In the genomic region with DNA sequence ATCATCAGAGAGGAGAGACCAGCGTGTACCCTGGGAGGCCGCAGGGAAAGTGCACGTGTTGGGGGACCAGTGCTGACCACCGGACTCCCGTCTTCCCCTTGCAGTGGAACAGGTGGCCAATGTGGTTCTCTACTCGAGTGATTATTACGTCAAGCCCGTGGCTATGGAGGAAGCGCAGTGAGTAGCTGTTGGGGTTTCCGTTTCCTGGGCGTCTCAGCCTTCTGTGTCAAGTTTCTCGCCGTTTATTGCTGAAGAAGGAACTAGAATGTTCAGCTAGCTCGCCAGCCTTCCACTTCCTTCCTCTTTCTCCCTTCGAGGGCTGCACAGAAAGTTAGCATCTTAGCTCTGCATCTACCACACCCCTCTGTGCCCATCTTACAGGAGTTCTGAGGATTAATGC, we compare ENCODE assay signal across 9 cellular contexts. TPM values are rescaled to one million over a fixed set of nuclear protein-coding genes. Genes with fewer than 3 reads are reported as not detected.
DNase-seq lines count a peak whose midpoint lies in the region; ATAC-seq lines count a peak whose summit lies in the region.
"Had no signal": no experiment of that assay in that cellular context is flagged by ENCODE, and none has a peak within 500 bp of the region (broad histone marks: within the 10 kb centered on the region; RNA-seq: fewer than 3 reads in every experiment).

No MANE protein-coding gene starts in this region.

- no peaks in the 10 kb centered on the region for H3K27me3 ChIP-seq in naive thymus-derived CD4-positive, alpha-beta T cell (ENCODE audit: control insufficient read depth in 2 of 2, insufficient read depth in 2 of 2, low read length in 2 of 2)
- no peaks in the 10 kb centered on the region for H3K27me3 ChIP-seq in thymus (ENCODE audit: control insufficient read depth, insufficient read depth)

- DNase-seq in SK-N-MC (ENCODE audit: low read depth, low spot score) (no peak), D341Med (ENCODE audit: low spot score) (no peak), NCI-H2227 (lab: John Stamatoyannopoulos, UW; ENCODE audit: unreplicated experiment) (no peak)
- DNase-seq in activated naive CD4-positive, alpha-beta T cell treated with anti-CD3 and anti-CD28 coated beads, Interleukin-2, amount 10 ng/mL, durations not matched to agents 7 days and 5 days = peak; percentile 87
- peak; percentile 45 to 89 (median 83) for DNase-seq in naive thymus-derived CD4-positive, alpha-beta T cell

- H3K9me3 Mint-ChIP-seq in activated naive CD4-positive, alpha-beta T cell treated with anti-CD3 and anti-CD28 coated beads, Interleukin-2, amount 10 ng/mL, durations not matched to agents 7 days and 5 days = peaks cover 5% of the 10 kb centered on the region
- peaks cover 0 to 6% (median 0%) of the 10 kb centered on the region in 11 donors for H3K9me3 Mint-ChIP-seq in naive thymus-derived CD4-positive, alpha-beta T cell

- H3K4me1 ChIP-seq in naive thymus-derived CD4-positive, alpha-beta T cell (ENCODE audit: control insufficient read depth in 2 of 2, insufficient read depth in 2 of 2, low read length in 2 of 2) = peaks cover 46 to 58% of the 10 kb centered on the region in 2 donors
- H3K4me1 ChIP-seq in thymus (ENCODE audit: control insufficient read depth, insufficient read depth, low read length) = peaks cover 4% of the 10 kb centered on the region

- peak overlapping the region; percentile 98 for H3K27ac Mint-ChIP-seq in activated naive CD4-positive, alpha-beta T cell treated with anti-CD3 and anti-CD28 coated beads, Interleukin-2, amount 10 ng/mL, durations not matched to agents 7 days and 5 days
- H3K27ac Mint-ChIP-seq in naive thymus-derived CD4-positive, alpha-beta T cell = peak overlapping the region; percentile 94 to 99 (median 98)

- intact Hi-C loops in naive thymus-derived CD4-positive, alpha-beta T cell (cut with micrococcal nuclease) = loop anchor here (1.0 to 5.0 kb wide), 7 partner anchors 23 to 781 kb away; partner anchors contain the start of genes ATG16L1 (in 1 of the 2), DGKD (in 1 of the 2), EIF4E2 (in 1 of the 2) and TIGD1 (in 1 of the 2)

- H3K4me1 Mint-ChIP-seq in activated naive CD4-positive, alpha-beta T cell treated with anti-CD3 and anti-CD28 coated beads, Interleukin-2, amount 10 ng/mL, durations not matched to agents 7 days and 5 days = peaks cover 58% of the 10 kb centered on the region
- peaks cover 33 to 64% (median 51%) of the 10 kb centered on the region in 7 donors for H3K4me1 Mint-ChIP-seq in naive thymus-derived CD4-positive, alpha-beta T cell

- H3K36me3 ChIP-seq in SK-N-MC (ENCODE audit: insufficient read depth, low read length) (no peaks in the 10 kb centered on the region), thymus (ENCODE audit: control insufficient read depth, insufficient read depth) (no peaks in the 10 kb centered on the region)
- H3K36me3 ChIP-seq in naive thymus-derived CD4-positive, alpha-beta T cell (ENCODE audit: control insufficient read depth in 2 of 3, insufficient read depth in 3 of 3, low read length in 3 of 3) = no peaks in the 10 kb centered on the region

- H3K4me3 ChIP-seq in SK-N-MC (no peak overlapping the region), thymus (ENCODE audit: low read length) (peak overlapping the region; percentile 29)
- H3K4me3 ChIP-seq in naive thymus-derived CD4-positive, alpha-beta T cell (ENCODE audit: low read length) = peak overlapping the region; percentile 17

- peaks cover 19% of the 10 kb centered on the region for H3K27me3 Mint-ChIP-seq in activated naive CD4-positive, alpha-beta T cell treated with anti-CD3 and anti-CD28 coated beads, Interleukin-2, amount 10 ng/mL, durations not matched to agents 7 days and 5 days
- H3K27me3 Mint-ChIP-seq in naive thymus-derived CD4-positive, alpha-beta T cell = peaks cover 0 to 2% (median 0%) of the 10 kb centered on the region in 5 donors

- H3K9me3 ChIP-seq in SK-N-MC (ENCODE audit: low read depth, low read length) (no peaks in the 10 kb centered on the region), thymus (ENCODE audit: control insufficient read depth) (no peaks in the 10 kb centered on the region)
- no peaks in the 10 kb centered on the region for H3K9me3 ChIP-seq in naive thymus-derived CD4-positive, alpha-beta T cell (ENCODE audit: control insufficient read depth in 2 of 3, low read length in 3 of 3)

- peak overlapping the region; percentile 36 for H3K4me3 Mint-ChIP-seq in activated naive CD4-positive, alpha-beta T cell treated with anti-CD3 and anti-CD28 coated beads, Interleukin-2, amount 10 ng/mL, durations not matched to agents 7 days and 5 days
- H3K4me3 Mint-ChIP-seq in naive thymus-derived CD4-positive, alpha-beta T cell = peak overlapping the region; percentile 65 to 82 (median 73)

- H3K27ac ChIP-seq in SK-N-MC (peak overlapping the region; percentile 95), thymus (ENCODE audit: low read depth) (peak overlapping the region; percentile 98)
- peak overlapping the region; percentile 75 for H3K27ac ChIP-seq in naive thymus-derived CD4-positive, alpha-beta T cell (ENCODE audit: low read depth, low read length)

- WGBS in thymus = 5% methylated on average over 15 of the region's 15 CpGs

- H3K36me3 Mint-ChIP-seq in activated naive CD4-positive, alpha-beta T cell treated with anti-CD3 and anti-CD28 coated beads, Interleukin-2, amount 10 ng/mL, durations not matched to agents 7 days and 5 days = peaks cover 10% of the 10 kb centered on the region
- peaks cover 0 to 14% (median 0%) of the 10 kb centered on the region in 5 donors for H3K36me3 Mint-ChIP-seq in naive thymus-derived CD4-positive, alpha-beta T cell

- CTCF ChIA-PET in activated naive CD4-positive, alpha-beta T cell treated with anti-CD3 and anti-CD28 coated beads, Interleukin-2, amount 10 ng/mL, durations not matched to agents 7 days and 5 days (lab: Charles Lee) = interaction anchor here (0.9 to 2.1 kb wide), 5 partner anchors 12 to 111 kb away, joined by 3 to 11 read pairs (median 5); partner anchors contain the start of gene DGKD
- CTCF ChIA-PET in naive thymus-derived CD4-positive, alpha-beta T cell (lab: Charles Lee) = interaction anchor here (0.5 to 1.9 kb wide), 10 partner anchors 11 to 277 kb away, joined by 3 to 8 read pairs (median 4); no protein-coding TSS in a partner anchor

- ATAC-seq in GM18502 (IDR thresholded peaks at IDR 0.05; ENCODE audit: poor library complexity, unreplicated experiment) = peak; percentile 91
- peak; percentile 83 for ATAC-seq in HG02884 (IDR thresholded peaks at IDR 0.05; ENCODE audit: unreplicated experiment)
- ATAC-seq in naive thymus-derived CD4-positive, alpha-beta T cell = peak; percentile 96

- peak overlapping the region; percentile 14 for H3K9ac ChIP-seq in SK-N-MC (ENCODE audit: insufficient read length)

- POLR2A ChIA-PET in naive thymus-derived CD4-positive, alpha-beta T cell (lab: Charles Lee) = interaction anchor here (0.6 to 2.8 kb wide), 21 partner anchors 9 to 475 kb away, joined by 3 to 41 read pairs (median 4); partner anchors contain the start of gene DGKD

RNA-seq across cellular contexts. Expression of gene DGKD, which starts 22.8 kb away (rescaled TPM):
- total RNA-seq in naive thymus-derived CD4-positive, alpha-beta T cell = 100 to 1,000 TPM in 4 of 5 experiments, 10 to 100 TPM in 1; 61.6 to 252 (median 213) TPM
- 10 to 100 TPM; 25.8 to 41.0 TPM for polyA plus RNA-seq in naive thymus-derived CD4-positive, alpha-beta T cell
- polyA plus RNA-seq in thymus = 23.5 TPM

RNA-seq across cellular contexts. Expression of gene SAG, which starts 23.9 kb away (rescaled TPM):
- total RNA-seq in naive thymus-derived CD4-positive, alpha-beta T cell = under 1 TPM in 3 of 5 experiments, not detected in 2; 0.05 to 0.65 (median 0.10) TPM
- polyA plus RNA-seq in naive thymus-derived CD4-positive, alpha-beta T cell = not detected
- 0.32 TPM for polyA plus RNA-seq in thymus
- total RNA-seq: glomerular endothelial cell had no signal

Comparison
In these comparisons a context has a peak if more than half of its experiments do, and no peak if none do; other contexts are left out.
1. DNase-seq: peak in activated naive CD4-positive, alpha-beta T cell treated with anti-CD3 and anti-CD28 coated beads, Interleukin-2, amount 10 ng/mL, durations not matched to agents 7 days and 5 days (single experiment) and naive thymus-derived CD4-positive, alpha-beta T cell (9 of 9); none in SK-N-MC (single experiment), D341Med (single experiment) and NCI-H2227 (single experiment).
2. Peak in every context shown above with its lines, with median percentiles within 50 percentile points of each other: ATAC-seq and H3K27ac ChIP-seq.